ENCODE assay signal across 22 cellular contexts in the genomic region with DNA sequence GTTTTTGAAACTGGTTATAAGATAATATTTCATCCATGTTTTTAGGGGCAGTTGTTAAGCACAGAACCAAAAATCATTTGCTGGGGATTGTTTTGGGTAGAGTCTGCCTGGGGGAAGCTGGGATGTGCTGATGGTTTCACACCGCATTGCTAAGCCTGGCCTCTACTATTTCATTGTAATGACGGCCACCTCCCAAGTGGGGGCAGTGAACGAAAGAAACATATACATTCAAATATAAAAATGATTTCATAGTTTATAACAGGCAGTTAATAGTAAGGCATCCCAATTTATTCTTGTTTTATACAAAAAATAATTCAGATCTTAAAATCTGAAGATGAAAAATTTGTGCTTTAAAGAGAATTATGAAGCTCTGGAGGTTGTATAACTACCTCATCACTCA.
DNase-seq lines count a peak whose midpoint lies in the region; ATAC-seq and TF ChIP-seq lines count a peak whose summit lies in the region.
"Had no signal": no experiment of that assay in that cellular context is flagged by ENCODE, and none has a peak within 500 bp of the region (broad histone marks: within the 10 kb centered on the region; RNA-seq: fewer than 3 reads in every experiment).

No MANE protein-coding gene starts in this region.

- TF ChIP-seq CTCF in H9 (conservative IDR thresholded peaks at IDR 0.05) (peak; percentile 60), WERI-Rb-1 (IDR thresholded peaks at IDR 0.05; ENCODE audit: low read depth, low read length) (peak; percentile 10; the same call in 1 of the 2 replicates), osteoblast (IDR thresholded peaks at IDR 0.05; ENCODE audit: extremely low read depth, low read depth, low read length) (no peak)

- no peak overlapping the region for H2BK12ac ChIP-seq in H9 (ENCODE audit: insufficient read length, low read depth, low read length)

- no peak overlapping the region for H3K14ac ChIP-seq in H9 (ENCODE audit: insufficient read depth, low read length)

- no peak overlapping the region for H3K27ac Mint-ChIP-seq in H9
- H3K27ac Mint-ChIP-seq: activated naive CD8-positive, alpha-beta T cell had no signal

- no peak overlapping the region for H3K56ac ChIP-seq in H9 (ENCODE audit: insufficient read length, low read depth, low read length)

- WGBS in H9 (ENCODE audit: extremely low coverage, insufficient read length, low lambda C conversion rate), result no CpG with 5 or more reads among the region's 3 CpGs

- peak; percentile 13 for DNase-seq in D341Med (ENCODE audit: low spot score)
- no peak for DNase-seq in H9
- DNase-seq in WERI-Rb-1, result peak; percentile 7
- no peak for DNase-seq in left lobe of liver (ENCODE audit: low spot score)
- DNase-seq in GM19238 (ENCODE audit: insufficient read length, low spot score), result no peak
- DNase-seq in stimulated activated CD4-positive, alpha-beta T cell treated with anti-CD3 and anti-CD28 coated beads, Interleukin-4, amount 100 ng/mL, for 24 hours, result no peak
- DNase-seq in osteoblast (ENCODE audit: insufficient read length, low spot score, missing footprints), result no peak
- DNase-seq: activated CD4-positive, alpha-beta T cell treated with anti-CD3 and anti-CD28 coated beads, Interleukin-2, amount 50 U/mL, for 48 hours; activated T-cell treated with anti-CD3 and anti-CD28 coated beads, Interleukin-2, amount 50 U/mL, for 4 hours; DMS 273 treated with DMSO at 0.1 percent for 48 hours; hippocampal formation; midbrain; NCI-H1694 treated with DMSO at 0.1 percent for 48 hours; NCI-H510A treated with DMSO at 0.1 percent for 48 hours; nucleus accumbens; sigmoid colon; stimulated activated CD4-positive, alpha-beta T cell treated with anti-CD3 and anti-CD28 coated beads, Interleukin-2, amount 100 ng/mL, for 48 hours; substantia nigra had no signal

- peaks cover 0 to 2% of the 10 kb centered on the region in 2 experiments; a peak in 2 of 4 replicates for H3K4me1 Mint-ChIP-seq in H9

- no peak overlapping the region for H4K91ac ChIP-seq in H9 (ENCODE audit: insufficient read length, low read depth, low read length)

- H3K27ac ChIP-seq in H9 (ENCODE audit: insufficient read length, low read depth, low read length) (no peak overlapping the region), WERI-Rb-1 (no peak overlapping the region), osteoblast (ENCODE audit: low read depth, low read length) (no peak overlapping the region)
- H3K27ac ChIP-seq: cardiac muscle cell, KMS-11, sigmoid colon had no signal

- no peak overlapping the region for H3K9ac ChIP-seq in H9 (ENCODE audit: extremely low read depth, insufficient read length, low read length)
- H3K9ac ChIP-seq: KMS-11 had no signal

- H3K4me3 ChIP-seq in WERI-Rb-1 (ENCODE audit: low read depth, low read length) (no peak overlapping the region), osteoblast (ENCODE audit: insufficient read depth, low read length) (no peak overlapping the region)
- H3K4me3 ChIP-seq: cardiac muscle cell, sigmoid colon had no signal

- no peaks in the 10 kb centered on the region for H3K79me1 ChIP-seq in H9 (ENCODE audit: insufficient read depth, low read depth, low read length, poor library complexity, severe bottlenecking)

- no peaks in the 10 kb centered on the region for H3K9me3 ChIP-seq in H9 (ENCODE audit: control insufficient read depth, low read depth, low read length)
- H3K9me3 ChIP-seq in WERI-Rb-1 (ENCODE audit: severe bottlenecking), result no peaks in the 10 kb centered on the region
- H3K9me3 ChIP-seq in osteoblast (ENCODE audit: low read depth, low read length), result peaks cover 3% of the 10 kb centered on the region
- H3K9me3 ChIP-seq: sigmoid colon had no signal

- H3K18ac ChIP-seq in H9 (ENCODE audit: insufficient read length, low read depth, low read length), result no peak overlapping the region

- no peaks in the 10 kb centered on the region for H3K36me3 Mint-ChIP-seq in H9 (ENCODE audit: insufficient read depth in 1 of 3, low read depth in 3 of 3)
- H3K36me3 Mint-ChIP-seq: activated naive CD8-positive, alpha-beta T cell had no signal

- no peaks in the 10 kb centered on the region for H3K79me2 ChIP-seq in H9 (ENCODE audit: insufficient read depth, low read length)
- H3K79me2 ChIP-seq in osteoblast (ENCODE audit: insufficient read depth, low read length), result no peaks in the 10 kb centered on the region

- no peak overlapping the region for H3K4me2 ChIP-seq in H9 (ENCODE audit: insufficient read depth, insufficient read length, low read length)
- no peak overlapping the region for H3K4me2 ChIP-seq in osteoblast (ENCODE audit: insufficient read depth, low read length)
- H3K4me2 ChIP-seq: KMS-11 had no signal

- no peaks in the 10 kb centered on the region for H3K9me3 Mint-ChIP-seq in H9
- H3K9me3 Mint-ChIP-seq: activated T-cell treated with anti-CD3 and anti-CD28 coated beads, Interleukin-2, amount 50 U/mL, for 4 hours had no signal

- H3K4ac ChIP-seq in H9 (ENCODE audit: low read depth, low read length), result no peak overlapping the region

- no peak overlapping the region for H2BK15ac ChIP-seq in H9 (ENCODE audit: low read depth, low read length)

- H3K23ac ChIP-seq in H9 (ENCODE audit: insufficient read length, low read depth, low read length), result no peak overlapping the region

- no peaks in the 10 kb centered on the region for H3K36me3 ChIP-seq in WERI-Rb-1
- H3K36me3 ChIP-seq in osteoblast (ENCODE audit: insufficient read depth, low read length), result no peaks in the 10 kb centered on the region
- H3K36me3 ChIP-seq: cardiac muscle cell, sigmoid colon had no signal

- no peak overlapping the region for H2AFZ ChIP-seq in H9 (ENCODE audit: low read length)
- H2AFZ ChIP-seq in osteoblast (ENCODE audit: low read length), result no peak overlapping the region

- H3K23me2 ChIP-seq in H9 (ENCODE audit: insufficient read length, low read depth, low read length, poor library complexity, severe bottlenecking), result no peaks in the 10 kb centered on the region

- no peaks in the 10 kb centered on the region for H3K27me3 ChIP-seq in H9 (ENCODE audit: insufficient read depth, low read length)
- no peaks in the 10 kb centered on the region for H3K27me3 ChIP-seq in WERI-Rb-1 (ENCODE audit: insufficient read depth, low read depth, severe bottlenecking)
- no peaks in the 10 kb centered on the region for H3K27me3 ChIP-seq in osteoblast (ENCODE audit: insufficient read depth, low read length)
- H3K27me3 ChIP-seq: cardiac muscle cell, sigmoid colon had no signal

- no peak overlapping the region for H3K4me3 Mint-ChIP-seq in H9
- H3K4me3 Mint-ChIP-seq: activated naive CD8-positive, alpha-beta T cell; activated T-cell treated with anti-CD3 and anti-CD28 coated beads, Interleukin-2, amount 50 U/mL, for 4 hours had no signal

- no peaks in the 10 kb centered on the region for H3K4me1 ChIP-seq in H9 (ENCODE audit: insufficient read depth, low read length)
- H3K4me1 ChIP-seq in osteoblast (ENCODE audit: insufficient read depth, low read length), result no peaks in the 10 kb centered on the region
- H3K4me1 ChIP-seq: sigmoid colon had no signal

- H2BK5ac ChIP-seq in H9 (ENCODE audit: insufficient read length, low read length), result no peak overlapping the region

- H3K27me3 Mint-ChIP-seq in H9 (ENCODE audit: low read depth), result no peaks in the 10 kb centered on the region
- H3K27me3 Mint-ChIP-seq: activated naive CD8-positive, alpha-beta T cell had no signal

- no peak overlapping the region for H4K8ac ChIP-seq in H9 (replicated peaks; ENCODE audit: insufficient read length, low read depth, low read length)

- H2AK5ac ChIP-seq in H9 (ENCODE audit: insufficient read length, low read length), result no peak overlapping the region

- no peak overlapping the region for H3T11ph ChIP-seq in H9 (ENCODE audit: low read length)

- H2BK20ac ChIP-seq in H9 (ENCODE audit: low read depth, low read length, poor library complexity, severe bottlenecking), result no peak overlapping the region

- H4K5ac ChIP-seq in H9 (ENCODE audit: insufficient read length, low read depth, low read length), result no peak overlapping the region

- ATAC-seq in left lobe of liver (peak; percentile 39), GM18873 (IDR thresholded peaks at IDR 0.05; ENCODE audit: low FRiP score, unreplicated experiment) (no peak)
- ATAC-seq: activated T-cell treated with anti-CD3 and anti-CD28 coated beads, Interleukin-2, amount 50 U/mL, for 4 hours had no signal

- H2BK120ac ChIP-seq in H9 (ENCODE audit: low read depth, low read length, poor library complexity, severe bottlenecking), result no peak overlapping the region

- H4K20me1 ChIP-seq in H9 (ENCODE audit: control insufficient read depth, insufficient read depth, insufficient read length) (no peaks in the 10 kb centered on the region), osteoblast (ENCODE audit: insufficient read depth, low read length) (no peaks in the 10 kb centered on the region)

Comparison
In these comparisons a context has a peak if more than half of its experiments do, and no peak if none do; other contexts are left out.
1. DNase-seq: peak in D341Med (single experiment) and WERI-Rb-1 (single experiment); none in H9 (single experiment), left lobe of liver (single experiment), GM19238 (single experiment), stimulated activated CD4-positive, alpha-beta T cell treated with anti-CD3 and anti-CD28 coated beads, Interleukin-4, amount 100 ng/mL, for 24 hours (single experiment) and osteoblast (single experiment).